Comparison of ENCODE assay signal across 23 cellular contexts in the genomic region with DNA sequence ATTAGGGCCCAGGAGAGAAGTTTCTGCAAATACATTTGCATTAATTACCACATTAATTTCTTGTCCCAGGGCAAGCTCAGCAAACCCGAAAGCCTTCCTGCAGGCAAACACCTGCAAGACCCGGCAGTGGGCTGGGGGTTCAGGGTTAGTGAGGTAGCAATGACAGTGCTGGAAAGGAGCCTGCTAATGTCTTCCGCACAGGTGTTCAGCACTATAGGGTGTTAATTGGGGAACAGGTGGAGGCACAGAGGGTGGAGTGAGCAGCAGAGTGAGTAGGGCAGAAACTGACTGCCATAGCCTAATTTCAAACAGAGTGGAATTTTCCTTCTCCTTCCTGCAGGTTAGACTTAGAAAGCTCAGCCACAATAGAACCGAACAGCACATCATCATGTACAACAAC.
"Had no signal": no experiment of that assay in that cellular context is flagged by ENCODE, and none has a peak within 500 bp of the region (broad histone marks: within the 10 kb centered on the region; RNA-seq: fewer than 3 reads in every experiment).

No MANE protein-coding gene starts in this region.

- H2AFZ ChIP-seq: neural progenitor cell had no signal

- H3K27ac ChIP-seq: epithelial cell of prostate, esophagus muscularis mucosa, gastrocnemius medialis, heart right ventricle, neural progenitor cell, ovary, right atrium auricular region, sigmoid colon, skin epidermis, testis, tibial nerve had no signal

- H3K4me1 ChIP-seq: esophagus muscularis mucosa, gastrocnemius medialis, heart right ventricle, neural progenitor cell, right atrium auricular region, tibial nerve had no signal

- H3K27ac Mint-ChIP-seq: naive thymus-derived CD8-positive, alpha-beta T cell; neural progenitor cell; stimulated activated naive B cell treated with anti-CD40 and anti-IgM and Interleukin-4, amounts not matched to agents 10 μg/mL and 1 μg/mL and 100 μg/mL, for 72 hours had no signal

- H3K36me3 ChIP-seq: esophagus muscularis mucosa, gastrocnemius medialis, heart right ventricle, neural progenitor cell, ovary, right atrium auricular region, sigmoid colon, tibial nerve had no signal

- H3K9me3 Mint-ChIP-seq: naive thymus-derived CD8-positive, alpha-beta T cell; neural progenitor cell; stimulated activated naive B cell treated with anti-CD40 and anti-IgM and Interleukin-4, amounts not matched to agents 10 μg/mL and 1 μg/mL and 100 μg/mL, for 72 hours; stimulated activated naive CD8-positive, alpha-beta T cell treated with anti-CD3 and anti-CD28 coated beads, Interleukin-15, amount 100 ng/mL, for 72 hours had no signal

- H3K4me3 ChIP-seq: esophagus muscularis mucosa, gastrocnemius medialis, heart right ventricle, mucosa of descending colon, neural progenitor cell, ovary, right atrium auricular region, sigmoid colon, skin epidermis, testis, tibial nerve had no signal

- H3K27me3 ChIP-seq: esophagus muscularis mucosa, gastrocnemius medialis, neural progenitor cell, ovary, right atrium auricular region, sigmoid colon, testis, tibial nerve had no signal

- H3K4me1 Mint-ChIP-seq: neural progenitor cell; stimulated activated naive B cell treated with anti-CD40 and anti-IgM and Interleukin-4, amounts not matched to agents 10 μg/mL and 1 μg/mL and 100 μg/mL, for 72 hours; stimulated activated naive CD8-positive, alpha-beta T cell treated with anti-CD3 and anti-CD28 coated beads, Interleukin-15, amount 100 ng/mL, for 72 hours had no signal

- H3K4me3 Mint-ChIP-seq: naive thymus-derived CD8-positive, alpha-beta T cell; neural progenitor cell; stimulated activated naive B cell treated with anti-CD40 and anti-IgM and Interleukin-4, amounts not matched to agents 10 μg/mL and 1 μg/mL and 100 μg/mL, for 72 hours; stimulated activated naive CD8-positive, alpha-beta T cell treated with anti-CD3 and anti-CD28 coated beads, Interleukin-15, amount 100 ng/mL, for 72 hours had no signal

- ATAC-seq: gastrocnemius medialis; heart right ventricle; left lobe of liver; mucosa of descending colon; naive thymus-derived CD8-positive, alpha-beta T cell; stimulated activated naive B cell treated with anti-CD40 and anti-IgM and Interleukin-4, amounts not matched to agents 10 μg/mL and 1 μg/mL and 100 μg/mL, for 72 hours; stimulated activated naive CD8-positive, alpha-beta T cell treated with anti-CD3 and anti-CD28 coated beads, Interleukin-15, amount 100 ng/mL, for 72 hours had no signal

- H3K4me2 ChIP-seq: neural progenitor cell had no signal

- H3K9ac ChIP-seq: neural progenitor cell had no signal

- H3K36me3 Mint-ChIP-seq: naive thymus-derived CD8-positive, alpha-beta T cell; neural progenitor cell; stimulated activated naive B cell treated with anti-CD40 and anti-IgM and Interleukin-4, amounts not matched to agents 10 μg/mL and 1 μg/mL and 100 μg/mL, for 72 hours had no signal

- DNase-seq: effector memory CD4-positive, alpha-beta T cell; gastrocnemius medialis; heart right ventricle; hypothalamus; islet precursor cell; mammary epithelial cell; mucosa of descending colon; naive thymus-derived CD8-positive, alpha-beta T cell; nucleus accumbens; ovary; sigmoid colon; stimulated activated CD4-positive, alpha-beta T cell treated with anti-CD3 and anti-CD28 coated beads, Interleukin-2, amount 100 ng/mL, for 24 hours; stimulated activated CD4-positive, alpha-beta T cell treated with anti-CD3 and anti-CD28 coated beads, Interleukin-4, amount 100 ng/mL, for 4 hours; stimulated activated naive B cell treated with anti-CD40 and anti-IgM and Interleukin-4, amounts not matched to agents 10 μg/mL and 1 μg/mL and 100 μg/mL, for 72 hours; stimulated activated naive CD8-positive, alpha-beta T cell treated with anti-CD3 and anti-CD28 coated beads, Interleukin-15, amount 100 ng/mL, for 72 hours; testis had no signal
